ENCODE assay signal across 1 cellular context in genomic region chr5:123746683-123747360, GRCh38.
TF ChIP-seq lines count a peak whose summit lies in the region.

No MANE protein-coding gene starts in this region.

TF ChIP-seq in GM23338, 12 proteins besides CTCF, POLR2A, EP300 and RAD21:
- TF ChIP-seq STAT1 (IDR thresholded peaks at IDR 0.05; ENCODE audit: unreplicated experiment), result no peak
- TF ChIP-seq ZNF462 (CRISPR knock-in tag; IDR thresholded peaks at IDR 0.05), result no peak
- no peak for TF ChIP-seq NANOG (IDR thresholded peaks at IDR 0.05; ENCODE audit: borderline replicate concordance)
- TF ChIP-seq JUNB (IDR thresholded peaks at IDR 0.05; ENCODE audit: unreplicated experiment), result no peak
- TF ChIP-seq ZNF331 (CRISPR knock-in tag; IDR thresholded peaks at IDR 0.05; ENCODE audit: low read depth), result no peak
- no peak for TF ChIP-seq ETS1 (IDR thresholded peaks at IDR 0.05)
- no peak for TF ChIP-seq ZNF114 (CRISPR knock-in tag; IDR thresholded peaks at IDR 0.05)
- TF ChIP-seq EZH2phosphoT487 (IDR thresholded peaks at IDR 0.05; ENCODE audit: unreplicated experiment), result no peak
- TF ChIP-seq CREB1 (CRISPR knock-in tag; IDR thresholded peaks at IDR 0.05; ENCODE audit: low read depth), result no peak
- TF ChIP-seq, protein P1, sequence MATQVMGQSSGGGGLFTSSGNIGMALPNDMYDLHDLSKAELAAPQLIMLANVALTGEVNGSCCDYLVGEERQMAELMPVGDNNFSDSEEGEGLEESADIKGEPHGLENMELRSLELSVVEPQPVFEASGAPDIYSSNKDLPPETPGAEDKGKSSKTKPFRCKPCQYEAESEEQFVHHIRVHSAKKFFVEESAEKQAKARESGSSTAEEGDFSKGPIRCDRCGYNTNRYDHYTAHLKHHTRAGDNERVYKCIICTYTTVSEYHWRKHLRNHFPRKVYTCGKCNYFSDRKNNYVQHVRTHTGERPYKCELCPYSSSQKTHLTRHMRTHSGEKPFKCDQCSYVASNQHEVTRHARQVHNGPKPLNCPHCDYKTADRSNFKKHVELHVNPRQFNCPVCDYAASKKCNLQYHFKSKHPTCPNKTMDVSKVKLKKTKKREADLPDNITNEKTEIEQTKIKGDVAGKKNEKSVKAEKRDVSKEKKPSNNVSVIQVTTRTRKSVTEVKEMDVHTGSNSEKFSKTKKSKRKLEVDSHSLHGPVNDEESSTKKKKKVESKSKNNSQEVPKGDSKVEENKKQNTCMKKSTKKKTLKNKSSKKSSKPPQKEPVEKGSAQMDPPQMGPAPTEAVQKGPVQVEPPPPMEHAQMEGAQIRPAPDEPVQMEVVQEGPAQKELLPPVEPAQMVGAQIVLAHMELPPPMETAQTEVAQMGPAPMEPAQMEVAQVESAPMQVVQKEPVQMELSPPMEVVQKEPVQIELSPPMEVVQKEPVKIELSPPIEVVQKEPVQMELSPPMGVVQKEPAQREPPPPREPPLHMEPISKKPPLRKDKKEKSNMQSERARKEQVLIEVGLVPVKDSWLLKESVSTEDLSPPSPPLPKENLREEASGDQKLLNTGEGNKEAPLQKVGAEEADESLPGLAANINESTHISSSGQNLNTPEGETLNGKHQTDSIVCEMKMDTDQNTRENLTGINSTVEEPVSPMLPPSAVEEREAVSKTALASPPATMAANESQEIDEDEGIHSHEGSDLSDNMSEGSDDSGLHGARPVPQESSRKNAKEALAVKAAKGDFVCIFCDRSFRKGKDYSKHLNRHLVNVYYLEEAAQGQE (IDR thresholded peaks at IDR 0.05; ENCODE audit: unreplicated experiment), result no peak
